8 cellular contexts compared by ENCODE assay signal in the genomic region with DNA sequence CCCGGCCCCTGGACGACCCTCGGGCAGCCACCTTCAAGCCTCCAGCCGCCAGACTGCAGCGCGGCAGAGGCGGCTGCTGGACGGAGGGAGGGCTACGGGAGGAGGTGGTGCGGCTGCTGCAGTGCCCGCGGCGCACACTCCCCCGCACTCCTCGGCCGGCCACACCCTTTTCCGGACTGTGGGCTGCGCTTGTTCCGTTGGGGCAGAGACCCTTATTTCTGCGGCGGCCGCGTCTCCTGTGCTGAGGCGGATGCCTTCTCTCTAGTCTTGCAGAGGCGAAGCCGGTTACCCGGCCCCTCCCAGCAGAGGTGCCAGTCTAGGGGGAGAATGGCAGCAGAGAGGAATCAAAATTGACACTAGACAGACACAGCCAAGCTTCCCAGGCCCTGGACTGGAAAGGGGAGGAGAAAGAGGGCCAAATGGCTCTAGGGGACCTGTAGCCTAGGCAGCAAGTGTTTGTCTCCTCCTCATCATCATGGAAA. TPM values are rescaled to one million over a fixed set of nuclear protein-coding genes. Genes with fewer than 3 reads are reported as not detected.
DNase-seq lines count a peak whose midpoint lies in the region; ATAC-seq, FAIRE-seq and TF ChIP-seq lines count a peak whose summit lies in the region.

No MANE protein-coding gene starts in this region.

- TF ChIP-seq CTCF in prostate gland (IDR thresholded peaks at IDR 0.05), result peak in 1 of 4 experiments; percentile 6

- no peaks in the 10 kb centered on the region for H3K9me3 ChIP-seq in prostate gland

- DNase-seq in GM12892 (ENCODE audit: insufficient read length), result peak; percentile 63
- DNase-seq in SK-MEL-5 (ENCODE audit: low read depth, low spot score), result peak; percentile 40
- peak; percentile 61 for DNase-seq in activated naive CD4-positive, alpha-beta T cell treated with anti-CD3 and anti-CD28 coated beads, Interleukin-2, amount 50 U/mL, for 16 hours
- peak; percentile 84 for DNase-seq in cardiac septum (ENCODE audit: low spot score)
- DNase-seq in prostate gland (ENCODE audit: low spot score), result peak; percentile 45
- no peak for DNase-seq in NCI-H1694 (lab: John Stamatoyannopoulos, UW)
- no peak for DNase-seq in COLO829 (ENCODE audit: low spot score)

- under 1% methylated on average over 27 of the region's 27 CpGs for WGBS in prostate gland

- H3K36me3 ChIP-seq in prostate gland, result peaks cover 6 to 9% of the 10 kb centered on the region in 2 donors

- intact Hi-C loops in cardiac septum (cut with DNase I), result loop anchor here (2.0 to 10.0 kb wide), 2 partner anchors 24 to 336 kb away; a partner anchor contains a TSS
- intact Hi-C loops in prostate gland (cut with DNase I), result loop anchor here (5.0 kb wide), 1 partner anchor 338 kb away; a partner anchor contains a TSS

- peak; percentile 24 for ATAC-seq in HG03039 (IDR thresholded peaks at IDR 0.05; ENCODE audit: unreplicated experiment)

- in situ Hi-C loops in SK-MEL-5 (cut with HindIII; ENCODE audit: low pct_unique_long_range_greater_than_20kb, low sequenced_read_pairs), result no loop called here

- peaks cover 11% of the 10 kb centered on the region for H3K4me1 ChIP-seq in prostate gland (replicated peaks)

- TF ChIP-seq POLR2A in GM12892 (IDR thresholded peaks at IDR 0.05; ENCODE audit: low read depth, low read length) (peak; percentile 65; the same call in 1 of the 2 replicates), prostate gland (IDR thresholded peaks at IDR 0.05) (peak; percentile 47)

- H3K27me3 ChIP-seq in prostate gland (replicated peaks; ENCODE audit: insufficient read depth), result no peaks in the 10 kb centered on the region

- peak overlapping the region; percentile 59 to 76 for H3K4me3 ChIP-seq in prostate gland

- H3K27ac ChIP-seq in prostate gland, result peak overlapping the region; percentile 82 to 94

- no peak for FAIRE-seq in GM12892 (lab: Jason Lieb, UNC)

RNA-seq across cellular contexts. Expression of a gene that starts 1.2 kb away (rescaled TPM):
- 54.4 TPM for polyA plus RNA-seq in GM12892 (2012; ENCODE audit: missing spikeins)
- total RNA-seq in SK-MEL-5 (2014; rRNA removed; shearing (Covaris generic)), result 90.9 and 100 TPM in 2 replicates
- 147 and 169 TPM in 2 replicates for polyA plus RNA-seq in SK-MEL-5 (2015; cell fraction: cytosol; rRNA removed)
- polyA plus RNA-seq in SK-MEL-5 (2015; cell fraction: nucleus; rRNA removed), result 106 and 143 TPM in 2 replicates
- total RNA-seq in cardiac septum (36.2 TPM), prostate gland (100 to 1,000 TPM in 1 of 2 donors, 10 to 100 TPM in 1; 66.8 to 167 TPM)

RNA-seq across cellular contexts. Expression of a gene that starts 11.2 kb away (rescaled TPM):
- polyA plus RNA-seq in GM12892 (2012; ENCODE audit: missing spikeins), result 2.7 TPM
- total RNA-seq in SK-MEL-5 (2014; rRNA removed; shearing (Covaris generic)), result 5.6 and 7.3 TPM in 2 replicates
- polyA plus RNA-seq in SK-MEL-5 (2015; cell fraction: cytosol; rRNA removed), result 2.2 and 3.7 TPM in 2 replicates
- 6.2 and 8.0 TPM in 2 replicates for polyA plus RNA-seq in SK-MEL-5 (2015; cell fraction: nucleus; rRNA removed)
- total RNA-seq in cardiac septum, result 6.0 TPM
- total RNA-seq in prostate gland, result 1 to 10 TPM; 4.6 to 9.1 TPM

RNA-seq across cellular contexts. Expression of a gene that starts 12.8 kb away (rescaled TPM):
- polyA plus RNA-seq in GM12892 (2012; ENCODE audit: missing spikeins), result 8,175 TPM
- 5,360 and 5,858 TPM in 2 replicates for total RNA-seq in SK-MEL-5 (2014; rRNA removed; shearing (Covaris generic))
- 3,392 and 3,999 TPM in 2 replicates for polyA plus RNA-seq in SK-MEL-5 (2015; cell fraction: cytosol; rRNA removed)
- 956 and 1,011 TPM in 2 replicates for polyA plus RNA-seq in SK-MEL-5 (2015; cell fraction: nucleus; rRNA removed)
- total RNA-seq in cardiac septum (1,517 TPM), prostate gland (1,000 to 10,000 TPM; 2,549 to 4,385 TPM)

RNA-seq across cellular contexts. Expression of a gene that starts 23.1 kb away (rescaled TPM):
- 105 TPM for polyA plus RNA-seq in GM12892 (2012; ENCODE audit: missing spikeins)
- total RNA-seq in SK-MEL-5 (2014; rRNA removed; shearing (Covaris generic)), result 63.2 and 66.0 TPM in 2 replicates
- 61.9 and 65.6 TPM in 2 replicates for polyA plus RNA-seq in SK-MEL-5 (2015; cell fraction: cytosol; rRNA removed)
- 18.5 and 22.2 TPM in 2 replicates for polyA plus RNA-seq in SK-MEL-5 (2015; cell fraction: nucleus; rRNA removed)
- total RNA-seq in cardiac septum (37.6 TPM), prostate gland (100 to 1,000 TPM in 1 of 2 donors, 10 to 100 TPM in 1; 66.4 to 203 TPM)

RNA-seq across cellular contexts. Expression of a gene that starts 24.9 kb away (rescaled TPM):
- 276 TPM for polyA plus RNA-seq in GM12892 (2012; ENCODE audit: missing spikeins)
- 473 and 487 TPM in 2 replicates for total RNA-seq in SK-MEL-5 (2014; rRNA removed; shearing (Covaris generic))
- polyA plus RNA-seq in SK-MEL-5 (2015; cell fraction: cytosol; rRNA removed), result 387 and 430 TPM in 2 replicates
- polyA plus RNA-seq in SK-MEL-5 (2015; cell fraction: nucleus; rRNA removed), result 319 and 346 TPM in 2 replicates
- total RNA-seq in cardiac septum (61.6 TPM), prostate gland (10 to 100 TPM; 75.0 to 93.3 TPM)

Comparison
In these comparisons a context has a peak if more than half of its experiments do, and no peak if none do; other contexts are left out.
1. DNase-seq: peak in GM12892 (single experiment), SK-MEL-5 (single experiment), activated naive CD4-positive, alpha-beta T cell treated with anti-CD3 and anti-CD28 coated beads, Interleukin-2, amount 50 U/mL, for 16 hours (single experiment), cardiac septum (single experiment) and prostate gland (single experiment); none in NCI-H1694 (single experiment) and COLO829 (single experiment).